In the genomic region with DNA sequence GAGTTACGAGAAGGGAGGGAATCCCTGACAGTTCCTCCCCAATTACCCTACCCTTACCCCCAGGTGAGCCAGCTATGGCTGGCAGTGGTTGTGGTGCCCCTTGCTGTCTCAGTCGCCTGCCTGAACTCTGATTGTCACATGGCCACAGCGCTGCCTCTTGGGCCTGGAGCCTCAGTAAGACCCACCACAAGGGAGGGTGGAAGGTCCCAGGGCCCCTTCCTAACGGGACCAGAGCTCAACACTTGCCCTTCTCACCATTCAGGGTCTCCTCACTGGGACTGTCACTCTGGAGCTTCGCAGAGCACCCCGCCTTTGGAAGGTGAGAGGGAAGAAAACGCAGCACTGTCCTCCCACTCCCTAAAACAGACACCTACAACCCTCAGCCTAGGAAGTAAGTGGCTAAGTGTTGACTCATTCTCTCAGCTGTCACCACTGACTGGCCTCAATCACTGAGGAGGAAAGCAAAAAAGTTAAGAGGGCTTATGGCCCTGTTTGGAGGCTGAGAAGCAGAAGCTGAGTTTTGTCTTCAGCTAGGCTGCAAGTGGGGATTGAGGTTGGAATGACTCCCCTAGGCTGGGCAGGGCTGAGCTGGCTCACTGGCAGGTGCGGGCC, we compare ENCODE assay signal across 14 cellular contexts. TPM values are rescaled to one million over a fixed set of nuclear protein-coding genes. Genes with fewer than 3 reads are reported as not detected.
DNase-seq lines count a peak whose midpoint lies in the region; ATAC-seq and TF ChIP-seq lines count a peak whose summit lies in the region.
"Had no signal": no experiment of that assay in that cellular context is flagged by ENCODE, and none has a peak within 500 bp of the region (broad histone marks: within the 10 kb centered on the region; RNA-seq: fewer than 3 reads in every experiment).

No MANE protein-coding gene starts in this region.

- no peak for DNase-seq in cardiac muscle cell (ENCODE audit: low read depth in 1 of 2, low spot score in 1 of 2)
- DNase-seq in heart right ventricle, result no peak
- DNase-seq in activated CD4-positive, alpha-beta memory T cell treated with anti-CD3 and anti-CD28 coated beads for 36 hours, result no peak
- DNase-seq in foreskin keratinocyte, result peak in 1 of 2 donors; percentile 35
- no peak for DNase-seq in stimulated activated naive CD8-positive, alpha-beta T cell treated with anti-CD3 and anti-CD28 coated beads, Interleukin-15, amount 100 ng/mL, for 72 hours
- no peak for DNase-seq in spleen
- DNase-seq in iPS-NIHi7 (ENCODE audit: extremely low spot score), result no peak
- DNase-seq in COR-L47 (lab: John Stamatoyannopoulos, UW), result no peak
- DNase-seq: C1 segment of cervical spinal cord; effector CD8-positive, alpha-beta T cell; NCI-H2081 treated with DMSO at 0.1 percent for 48 hours; stimulated activated CD4-positive, alpha-beta T cell treated with anti-CD3 and anti-CD28 coated beads, Interleukin-12 subunit alpha, Interleukin-12 subunit beta, amount 100 ng/mL, for 4 hours; stimulated activated naive B cell treated with anti-CD40 and anti-IgM and Interleukin-4, amounts not matched to agents 10 μg/mL and 1 μg/mL and 100 μg/mL, for 72 hours had no signal

- no peaks in the 10 kb centered on the region for H3K36me3 Mint-ChIP-seq in activated CD4-positive, alpha-beta memory T cell treated with anti-CD3 and anti-CD28 coated beads for 36 hours
- H3K36me3 Mint-ChIP-seq: stimulated activated naive B cell treated with anti-CD40 and anti-IgM and Interleukin-4, amounts not matched to agents 10 μg/mL and 1 μg/mL and 100 μg/mL, for 72 hours had no signal

- no peaks in the 10 kb centered on the region for H3K27me3 ChIP-seq in cardiac muscle cell
- H3K27me3 ChIP-seq in heart right ventricle, result no peaks in the 10 kb centered on the region
- H3K27me3 ChIP-seq in foreskin keratinocyte, result no peaks in the 10 kb centered on the region
- H3K27me3 ChIP-seq in spleen (replicated peaks in 1 of 7), result peaks cover 0 to 21% (median 0%) of the 10 kb centered on the region in 7 donors

- H3K36me3 ChIP-seq in cardiac muscle cell (no peaks in the 10 kb centered on the region), heart right ventricle (no peaks in the 10 kb centered on the region), spleen (no peaks in the 10 kb centered on the region)

- intact Hi-C loops in heart right ventricle (cut with DNase I) (loop anchor here in 4 of 10 donors (5.0 to 10.0 kb wide), 6 partner anchors 35 to 417 kb away; a partner anchor contains a TSS), spleen (cut with DNase I; ENCODE audit: low total_unique reads) (no loop called here)
- intact Hi-C loops in activated CD4-positive, alpha-beta memory T cell treated with anti-CD3 and anti-CD28 coated beads for 36 hours (cut with micrococcal nuclease), result loop anchor here (5.0 to 10.0 kb wide), 4 partner anchors 165 to 647 kb away; a partner anchor contains a TSS

- 89 to 93% methylated on average over 8 of the region's 8 CpGs for WGBS in heart right ventricle, 2 donors
- WGBS in spleen, 5 donors, result 88 to 92% (median 89%) methylated on average over 8 of the region's 8 CpGs

- H3K4me1 Mint-ChIP-seq in activated CD4-positive, alpha-beta memory T cell treated with anti-CD3 and anti-CD28 coated beads for 36 hours (ENCODE audit: low read depth), result peaks cover 48% of the 10 kb centered on the region
- peaks cover 50% of the 10 kb centered on the region for H3K4me1 Mint-ChIP-seq in stimulated activated naive CD8-positive, alpha-beta T cell treated with anti-CD3 and anti-CD28 coated beads, Interleukin-15, amount 100 ng/mL, for 72 hours

- TF ChIP-seq CTCF in cardiac muscle cell (IDR thresholded peaks at IDR 0.05; ENCODE audit: low read depth, low read length), result no peak
- TF ChIP-seq CTCF in heart right ventricle (IDR thresholded peaks at IDR 0.05), result no peak
- TF ChIP-seq CTCF in foreskin keratinocyte (conservative IDR thresholded peaks at IDR 0.05), result no peak
- peak in 1 of 11 experiments; percentile 4 for TF ChIP-seq CTCF in spleen (IDR thresholded peaks at IDR 0.05 in 8 of 11, conservative IDR thresholded peaks at IDR 0.05 in 3 of 11)

- H3K9me3 ChIP-seq in cardiac muscle cell (ENCODE audit: low read depth) (no peaks in the 10 kb centered on the region), heart right ventricle (no peaks in the 10 kb centered on the region), spleen (no peaks in the 10 kb centered on the region)

- no peaks in the 10 kb centered on the region for H3K9me3 Mint-ChIP-seq in activated CD4-positive, alpha-beta memory T cell treated with anti-CD3 and anti-CD28 coated beads for 36 hours
- H3K9me3 Mint-ChIP-seq in stimulated activated naive CD8-positive, alpha-beta T cell treated with anti-CD3 and anti-CD28 coated beads, Interleukin-15, amount 100 ng/mL, for 72 hours, result no peaks in the 10 kb centered on the region
- H3K9me3 Mint-ChIP-seq: stimulated activated naive B cell treated with anti-CD40 and anti-IgM and Interleukin-4, amounts not matched to agents 10 μg/mL and 1 μg/mL and 100 μg/mL, for 72 hours had no signal

- no peaks in the 10 kb centered on the region for H3K27me3 Mint-ChIP-seq in activated CD4-positive, alpha-beta memory T cell treated with anti-CD3 and anti-CD28 coated beads for 36 hours
- no peaks in the 10 kb centered on the region for H3K27me3 Mint-ChIP-seq in stimulated activated naive CD8-positive, alpha-beta T cell treated with anti-CD3 and anti-CD28 coated beads, Interleukin-15, amount 100 ng/mL, for 72 hours

- peak overlapping the region; percentile 57 for H3K4me3 Mint-ChIP-seq in activated CD4-positive, alpha-beta memory T cell treated with anti-CD3 and anti-CD28 coated beads for 36 hours
- H3K4me3 Mint-ChIP-seq in stimulated activated naive CD8-positive, alpha-beta T cell treated with anti-CD3 and anti-CD28 coated beads, Interleukin-15, amount 100 ng/mL, for 72 hours, result peak overlapping the region; percentile 86 to 98

- POLR2A ChIA-PET in activated CD4-positive, alpha-beta memory T cell treated with anti-CD3 and anti-CD28 coated beads for 36 hours (lab: Charles Lee), result interaction anchor here (0.6 to 2.0 kb wide), 2 partner anchors 9 to 127 kb away, joined by 5 read pairs; no protein-coding TSS in a partner anchor

- TF ChIP-seq POLR2A in spleen (IDR thresholded peaks at IDR 0.05), result no peak

- no peak overlapping the region for H3K4me3 ChIP-seq in cardiac muscle cell
- H3K4me3 ChIP-seq in heart right ventricle, result no peak overlapping the region
- H3K4me3 ChIP-seq in spleen, result no peak overlapping the region

- CTCF ChIA-PET in activated CD4-positive, alpha-beta memory T cell treated with anti-CD3 and anti-CD28 coated beads for 36 hours (lab: Charles Lee), result interaction anchor here (0.6 to 12.5 kb wide), 8 partner anchors 8 to 172 kb away, joined by 3 to 334 read pairs (median 48); no protein-coding TSS in a partner anchor

- H3K27ac ChIP-seq in cardiac muscle cell, result peak overlapping the region; percentile 37
- H3K27ac ChIP-seq in heart right ventricle, result no peak overlapping the region
- H3K27ac ChIP-seq in foreskin keratinocyte, result no peak overlapping the region
- H3K27ac ChIP-seq in spleen, result no peak overlapping the region
- H3K27ac ChIP-seq: HL-60 had no signal

- no peak overlapping the region for H3K27ac Mint-ChIP-seq in activated CD4-positive, alpha-beta memory T cell treated with anti-CD3 and anti-CD28 coated beads for 36 hours
- peak overlapping the region; percentile 37 to 40 for H3K27ac Mint-ChIP-seq in stimulated activated naive CD8-positive, alpha-beta T cell treated with anti-CD3 and anti-CD28 coated beads, Interleukin-15, amount 100 ng/mL, for 72 hours
- H3K27ac Mint-ChIP-seq: stimulated activated naive B cell treated with anti-CD40 and anti-IgM and Interleukin-4, amounts not matched to agents 10 μg/mL and 1 μg/mL and 100 μg/mL, for 72 hours had no signal

- H3K4me1 ChIP-seq in cardiac muscle cell (ENCODE audit: low read depth) (peaks cover 29% of the 10 kb centered on the region), heart right ventricle (peaks cover 6 to 60% (median 46%) of the 10 kb centered on the region in 9 donors), foreskin keratinocyte (peaks cover 40% of the 10 kb centered on the region), spleen (peaks cover 33 to 70% (median 53%) of the 10 kb centered on the region in 6 donors)

- ATAC-seq in heart right ventricle (no peak), foreskin keratinocyte (peak; percentile 5)
- ATAC-seq in stimulated activated naive CD8-positive, alpha-beta T cell treated with anti-CD3 and anti-CD28 coated beads, Interleukin-15, amount 100 ng/mL, for 72 hours, result peak; percentile 8
- ATAC-seq: stimulated activated naive B cell treated with anti-CD40 and anti-IgM and Interleukin-4, amounts not matched to agents 10 μg/mL and 1 μg/mL and 100 μg/mL, for 72 hours had no signal

RNA-seq across cellular contexts. Expression of a gene that starts 1.0 kb away (rescaled TPM):
- total RNA-seq in cardiac muscle cell (0.46 and 1.2 TPM in 2 replicates), heart right ventricle (under 1 TPM in 9 of 10 donors, not detected in 1; 0.16 to 0.45 (median 0.28) TPM), foreskin keratinocyte (0.34 and 0.42 TPM in 2 replicates), spleen (1 to 10 TPM in 1 of 7 donors, under 1 TPM in 1, not detected in 5; 0.57 to 1.5 TPM)
- polyA plus RNA-seq in cardiac muscle cell (1.3 and 2.4 TPM in 2 replicates), heart right ventricle (1 to 10 TPM in 1 of 2 donors, under 1 TPM in 1; 0.30 to 1.1 TPM), foreskin keratinocyte (1.2 and 1.4 TPM in 2 replicates), spleen (under 1 TPM; 0.11 to 0.29 (median 0.15) TPM)
- total RNA-seq in activated CD4-positive, alpha-beta memory T cell treated with anti-CD3 and anti-CD28 coated beads for 36 hours, result not detected

RNA-seq across cellular contexts. Expression of a gene that starts 3.5 kb away (rescaled TPM):
- 143 and 154 TPM in 2 replicates for total RNA-seq in cardiac muscle cell
- polyA plus RNA-seq in cardiac muscle cell, result 49.5 and 77.0 TPM in 2 replicates
- 10 to 100 TPM; 22.1 to 58.4 (median 32.2) TPM for total RNA-seq in heart right ventricle
- 10 to 100 TPM; 37.1 to 39.2 TPM for polyA plus RNA-seq in heart right ventricle
- 10 to 100 TPM in 1 of 2 experiments, 1 to 10 TPM in 1; 9.9 to 10.7 TPM for total RNA-seq in activated CD4-positive, alpha-beta memory T cell treated with anti-CD3 and anti-CD28 coated beads for 36 hours
- total RNA-seq in foreskin keratinocyte, result 51.9 and 52.0 TPM in 2 replicates
- 56.9 and 62.5 TPM in 2 replicates for polyA plus RNA-seq in foreskin keratinocyte
- 10 to 100 TPM; 10.7 to 26.7 (median 16.6) TPM for total RNA-seq in spleen
- polyA plus RNA-seq in spleen, result 10 to 100 TPM in 1 of 3 donors, 1 to 10 TPM in 2; 5.5 to 11.8 (median 5.5) TPM

RNA-seq across cellular contexts. Expression of a gene that starts 31.8 kb away (rescaled TPM):
- total RNA-seq in cardiac muscle cell (32.9 and 41.7 TPM in 2 replicates), heart right ventricle (10 to 100 TPM; 14.2 to 24.4 (median 17.5) TPM), foreskin keratinocyte (13.6 and 20.7 TPM in 2 replicates), spleen (100 to 1,000 TPM in 4 of 7 donors, 10 to 100 TPM in 3; 57.0 to 151 (median 102) TPM)
- polyA plus RNA-seq in cardiac muscle cell (26.4 and 31.6 TPM in 2 replicates), heart right ventricle (10 to 100 TPM; 21.1 to 25.2 TPM), foreskin keratinocyte (10.2 and 17.6 TPM in 2 replicates), spleen (10 to 100 TPM in 2 of 3 donors, 1 to 10 TPM in 1; 9.8 to 47.1 (median 17.7) TPM)
- under 1 TPM; 0.33 to 0.44 TPM for total RNA-seq in activated CD4-positive, alpha-beta memory T cell treated with anti-CD3 and anti-CD28 coated beads for 36 hours

RNA-seq across cellular contexts. Expression of a gene that starts 44.3 kb away (rescaled TPM):
- total RNA-seq in cardiac muscle cell, result not detected in 2 replicates
- not detected in 2 replicates for polyA plus RNA-seq in cardiac muscle cell
- not detected for total RNA-seq in heart right ventricle
- polyA plus RNA-seq in heart right ventricle, result not detected
- not detected for total RNA-seq in activated CD4-positive, alpha-beta memory T cell treated with anti-CD3 and anti-CD28 coated beads for 36 hours
- not detected in 2 replicates for total RNA-seq in foreskin keratinocyte
- not detected in 2 replicates for polyA plus RNA-seq in foreskin keratinocyte
- total RNA-seq in spleen, result not detected
- polyA plus RNA-seq in spleen, result not detected

RNA-seq across cellular contexts. Expression of a gene that starts 54.0 kb away (rescaled TPM):
- not detected in 2 replicates for total RNA-seq in cardiac muscle cell
- not detected in 2 replicates for polyA plus RNA-seq in cardiac muscle cell
- total RNA-seq in heart right ventricle, result not detected
- not detected for polyA plus RNA-seq in heart right ventricle
- not detected for total RNA-seq in activated CD4-positive, alpha-beta memory T cell treated with anti-CD3 and anti-CD28 coated beads for 36 hours
- not detected in 2 replicates for total RNA-seq in foreskin keratinocyte
- not detected in 2 replicates for polyA plus RNA-seq in foreskin keratinocyte
- total RNA-seq in spleen, result not detected
- polyA plus RNA-seq in spleen, result not detected

Comparison
In these comparisons a context has a peak if more than half of its experiments do, and no peak if none do; other contexts are left out.
1. ATAC-seq: peak in foreskin keratinocyte (single experiment) and stimulated activated naive CD8-positive, alpha-beta T cell treated with anti-CD3 and anti-CD28 coated beads, Interleukin-15, amount 100 ng/mL, for 72 hours (single experiment); none in heart right ventricle (0 of 8).
2. RNA of a gene that starts 31.8 kb away (total RNA-seq): 57.0 to 151 TPM in spleen, 32.9 to 41.7 TPM in cardiac muscle cell, 14.2 to 24.4 TPM in heart right ventricle and 13.6 to 20.7 TPM in foreskin keratinocyte; 0.33 to 0.44 TPM in activated CD4-positive, alpha-beta memory T cell treated with anti-CD3 and anti-CD28 coated beads for 36 hours; every median in the first group is over 10 times any median in the second.